Comparison of ENCODE assay signal across 10 cellular contexts in genomic region chr9:105510024-105510423, GRCh38. TPM values are rescaled to one million over a fixed set of nuclear protein-coding genes. Genes with fewer than 3 reads are reported as not detected.
A peak's percentile ranks its signal among the peaks of the same experiment; 100 is the strongest.
DNase-seq lines count a peak whose midpoint lies in the region; ATAC-seq lines count a peak whose summit lies in the region.
"Had no signal": no experiment of that assay in that cellular context is flagged by ENCODE, and none has a peak within 500 bp of the region (broad histone marks: within the 10 kb centered on the region; RNA-seq: fewer than 3 reads in every experiment).

No MANE protein-coding gene starts in this region.

- DNase-seq in activated CD4-positive, alpha-beta T cell treated with anti-CD3 and anti-CD28 coated beads for 36 hours, result no peak
- no peak for DNase-seq in activated CD4-positive, alpha-beta T cell treated with anti-CD3 and anti-CD28 coated beads for 48 hours
- DNase-seq in stimulated activated naive CD8-positive, alpha-beta T cell treated with anti-CD3 and anti-CD28 coated beads, Interleukin-15, Interleukin-2, amounts not matched to agents 100 U/mL and 50 U/mL, for 24 hours, result no peak
- DNase-seq in SIG-M5 treated with dmso at 0.1 percent for 504 hours (lab: John Stamatoyannopoulos, UW; ENCODE audit: unreplicated experiment) (no peak), globus pallidus (ENCODE audit: low spot score) (no peak), NCI-H2081 (lab: John Stamatoyannopoulos, UW) (no peak)
- DNase-seq: H9 had no signal

- intact Hi-C loops in activated CD4-positive, alpha-beta T cell treated with anti-CD3 and anti-CD28 coated beads for 36 hours (cut with DNase I, micrococcal nuclease), result no loop called here

- H3K27ac Mint-ChIP-seq in activated CD4-positive, alpha-beta T cell treated with anti-CD3 and anti-CD28 coated beads for 36 hours, result no peak overlapping the region
- H3K27ac Mint-ChIP-seq in activated T-helper 17 cell treated with anti-CD3 and anti-CD28 coated beads, Interleukin-2, amount 50 U/mL, for 72 hours, result no peak overlapping the region
- H3K27ac Mint-ChIP-seq: H9, nephron had no signal

- no peaks in the 10 kb centered on the region for H3K36me3 Mint-ChIP-seq in activated CD4-positive, alpha-beta T cell treated with anti-CD3 and anti-CD28 coated beads for 36 hours (ENCODE audit: low read depth)
- H3K36me3 Mint-ChIP-seq in activated T-helper 17 cell treated with anti-CD3 and anti-CD28 coated beads, Interleukin-2, amount 50 U/mL, for 72 hours (ENCODE audit: low read depth), result peaks cover 13% of the 10 kb centered on the region

- POLR2A ChIA-PET in activated CD4-positive, alpha-beta T cell treated with anti-CD3 and anti-CD28 coated beads for 36 hours (lab: Charles Lee), result no interaction called here

- H3K27me3 Mint-ChIP-seq in activated CD4-positive, alpha-beta T cell treated with anti-CD3 and anti-CD28 coated beads for 36 hours, result no peaks in the 10 kb centered on the region
- H3K27me3 Mint-ChIP-seq in activated T-helper 17 cell treated with anti-CD3 and anti-CD28 coated beads, Interleukin-2, amount 50 U/mL, for 72 hours, result no peaks in the 10 kb centered on the region

- no peak overlapping the region for H3K4me3 Mint-ChIP-seq in activated CD4-positive, alpha-beta T cell treated with anti-CD3 and anti-CD28 coated beads for 36 hours
- H3K4me3 Mint-ChIP-seq in activated T-helper 17 cell treated with anti-CD3 and anti-CD28 coated beads, Interleukin-2, amount 50 U/mL, for 72 hours, result no peak overlapping the region
- H3K4me3 Mint-ChIP-seq: H9, nephron had no signal

- H3K4me1 Mint-ChIP-seq in activated CD4-positive, alpha-beta T cell treated with anti-CD3 and anti-CD28 coated beads for 36 hours, result no peaks in the 10 kb centered on the region
- no peaks in the 10 kb centered on the region for H3K4me1 Mint-ChIP-seq in activated T-helper 17 cell treated with anti-CD3 and anti-CD28 coated beads, Interleukin-2, amount 50 U/mL, for 72 hours
- H3K4me1 Mint-ChIP-seq: nephron had no signal

- CTCF ChIA-PET in activated CD4-positive, alpha-beta T cell treated with anti-CD3 and anti-CD28 coated beads for 36 hours (lab: Charles Lee), result no interaction called here

- ATAC-seq in activated CD4-positive, alpha-beta T cell treated with anti-CD3 and anti-CD28 coated beads for 36 hours, result peak; percentile 49
- ATAC-seq in HG02938 (IDR thresholded peaks at IDR 0.05; ENCODE audit: unreplicated experiment), result peak; percentile 90
- peak; percentile 94 for ATAC-seq in activated T-helper 17 cell treated with anti-CD3 and anti-CD28 coated beads, Interleukin-2, amount 50 U/mL, for 72 hours (replicated peaks)
- peak; percentile 65 for ATAC-seq in stimulated activated naive CD8-positive, alpha-beta T cell treated with anti-CD3 and anti-CD28 coated beads, Interleukin-15, Interleukin-2, amounts not matched to agents 100 U/mL and 50 U/mL, for 24 hours

- H3K9me3 Mint-ChIP-seq in activated CD4-positive, alpha-beta T cell treated with anti-CD3 and anti-CD28 coated beads for 36 hours (ENCODE audit: low read depth), result no peaks in the 10 kb centered on the region
- H3K9me3 Mint-ChIP-seq in activated T-helper 17 cell treated with anti-CD3 and anti-CD28 coated beads, Interleukin-2, amount 50 U/mL, for 72 hours, result no peaks in the 10 kb centered on the region
- H3K9me3 Mint-ChIP-seq: H9 had no signal

RNA-seq across cellular contexts. Expression of gene FKTN, which starts 47.9 kb away (rescaled TPM):
- 10 to 100 TPM; 12.1 to 16.0 TPM for total RNA-seq in activated CD4-positive, alpha-beta T cell treated with anti-CD3 and anti-CD28 coated beads for 36 hours
- 10 to 100 TPM in 1 of 2 donors, 1 to 10 TPM in 1; 5.5 to 12.2 TPM for total RNA-seq in activated T-helper 17 cell treated with anti-CD3 and anti-CD28 coated beads, Interleukin-2, amount 50 U/mL, for 72 hours
